ENCODE assay signal across 13 cellular contexts in genomic region chr5:151029856-151030336, GRCh38. TPM values are rescaled to one million over a fixed set of nuclear protein-coding genes. Genes with fewer than 3 reads are reported as not detected.
A peak's percentile ranks its signal among the peaks of the same experiment; 100 is the strongest.
DNase-seq lines count a peak whose midpoint lies in the region; ATAC-seq and TF ChIP-seq lines count a peak whose summit lies in the region.
"Had no signal": no experiment of that assay in that cellular context is flagged by ENCODE, and none has a peak within 500 bp of the region (broad histone marks: within the 10 kb centered on the region; RNA-seq: fewer than 3 reads in every experiment).

No MANE protein-coding gene starts in this region.

- H3K36me3 ChIP-seq in ascending aorta (peaks cover 69 to 80% of the 10 kb centered on the region in 2 donors), heart left ventricle (peaks cover 0 to 95% (median 88%) of the 10 kb centered on the region in 9 donors), psoas muscle (ENCODE audit: insufficient read depth in 1 of 2, low read depth in 1 of 2) (peaks cover 7 to 85% of the 10 kb centered on the region in 2 donors), urinary bladder (ENCODE audit: insufficient read depth) (peaks cover 15% of the 10 kb centered on the region)

- TF ChIP-seq POLR2A in heart left ventricle (IDR thresholded peaks at IDR 0.05), result no peak

- H3K27me3 ChIP-seq in ascending aorta (no peaks in the 10 kb centered on the region), heart left ventricle (no peaks in the 10 kb centered on the region), psoas muscle (ENCODE audit: insufficient read depth in 3 of 3, low read length in 2 of 3) (no peaks in the 10 kb centered on the region)
- H3K27me3 ChIP-seq: BLaER1 had no signal

- 91 to 100% (median 95%) methylated on average over 5 to 7 of the region's 7 CpGs for WGBS in heart left ventricle, 4 donors
- 57 to 68% (median 62%) methylated on average over 7 of the region's 7 CpGs for WGBS in psoas muscle, 3 donors
- 90% methylated on average over 7 of the region's 7 CpGs for WGBS in urinary bladder

- intact Hi-C loops in ascending aorta (cut with DNase I) (no loop called here), heart left ventricle (cut with DNase I) (loop anchor here in 1 of 10 donors (10.0 kb wide), 1 partner anchor 235 kb away; no protein-coding TSS in a partner anchor), psoas muscle (cut with DNase I) (loop anchor here in 1 of 2 donors (10.0 kb wide), 1 partner anchor 645 kb away; no protein-coding TSS in a partner anchor), posterior vena cava (cut with DNase I) (no loop called here)

- DNase-seq in ascending aorta (ENCODE audit: low spot score in 2 of 2) (no peak), heart left ventricle (no peak), psoas muscle (peak; percentile 57 to 87), NCI-H187 treated with DMSO at 0.1 percent for 48 hours (lab: John Stamatoyannopoulos, UW) (no peak), posterior vena cava (ENCODE audit: low spot score) (no peak), nucleus accumbens (lab: John Stamatoyannopoulos, UW) (no peak)
- DNase-seq: activated CD4-positive, alpha-beta T cell treated with anti-CD3 and anti-CD28 coated beads for 1 hour; activated naive CD8-positive, alpha-beta T cell treated with anti-CD3 and anti-CD28 coated beads for 36 hours; islet precursor cell; NCI-H2107 had no signal

- H3K4me1 ChIP-seq in ascending aorta (peaks cover 8% of the 10 kb centered on the region in 2 donors), heart left ventricle (peaks cover 0 to 62% (median 41%) of the 10 kb centered on the region in 12 donors), psoas muscle (peaks cover 57% of the 10 kb centered on the region), urinary bladder (ENCODE audit: insufficient read depth) (no peaks in the 10 kb centered on the region)
- H3K4me1 ChIP-seq: BLaER1, HAP-1 had no signal

- H3K27ac ChIP-seq in ascending aorta (peak overlapping the region; percentile 61 to 74), heart left ventricle (peak overlapping the region in 11 of 12 donors; percentile 18 to 72 (median 50)), psoas muscle (peak overlapping the region; percentile 89), urinary bladder (ENCODE audit: low read depth) (peak overlapping the region; percentile 70)
- H3K27ac ChIP-seq: BLaER1 had no signal

- H3K4me3 ChIP-seq in ascending aorta (no peak overlapping the region), heart left ventricle (no peak overlapping the region), psoas muscle (no peak overlapping the region), urinary bladder (ENCODE audit: low read depth, low read length) (no peak overlapping the region)
- H3K4me3 ChIP-seq: BLaER1, HAP-1 had no signal

- ATAC-seq in heart left ventricle (peak in 2 of 4 donors; percentile 1 to 4), psoas muscle (peak; percentile 4 to 26 (median 21))

- H3K9me3 ChIP-seq in ascending aorta (no peaks in the 10 kb centered on the region), heart left ventricle (no peaks in the 10 kb centered on the region), psoas muscle (no peaks in the 10 kb centered on the region)
- H3K9me3 ChIP-seq: BLaER1, HAP-1 had no signal

- TF ChIP-seq CTCF in ascending aorta (IDR thresholded peaks at IDR 0.05) (no peak), heart left ventricle (IDR thresholded peaks at IDR 0.05) (no peak), psoas muscle (IDR thresholded peaks at IDR 0.05) (no peak)

RNA-seq across cellular contexts. Expression of gene GPX3, which starts 9.5 kb away (rescaled TPM):
- total RNA-seq in ascending aorta, result 2,056 TPM
- total RNA-seq in heart left ventricle, result 1,000 to 10,000 TPM in 2 of 9 donors, 100 to 1,000 TPM in 7; 416 to 1,563 (median 738) TPM
- polyA plus RNA-seq in heart left ventricle, result 1,000 to 10,000 TPM in 1 of 2 donors, 100 to 1,000 TPM in 1; 819 to 1,415 TPM
- total RNA-seq in psoas muscle, result 100 to 1,000 TPM; 447 to 852 (median 690) TPM
- 100 to 1,000 TPM; 551 to 766 (median 552) TPM for polyA plus RNA-seq in psoas muscle
- 8.6 TPM for total RNA-seq in urinary bladder
- 1,418 TPM for polyA plus RNA-seq in urinary bladder
- total RNA-seq in posterior vena cava, result 1,000 to 10,000 TPM in 1 of 2 donors, 100 to 1,000 TPM in 1; 993 to 1,026 TPM
- total RNA-seq: activated naive CD8-positive, alpha-beta T cell treated with anti-CD3 and anti-CD28 coated beads for 36 hours had no signal

RNA-seq across cellular contexts. Expression of gene TNIP1, which starts 50.9 kb away (rescaled TPM):
- total RNA-seq in ascending aorta (54.6 TPM), heart left ventricle (100 to 1,000 TPM in 8 of 9 donors, 10 to 100 TPM in 1; 86.0 to 180 (median 122) TPM), psoas muscle (100 to 1,000 TPM; 114 to 218 (median 149) TPM), urinary bladder (32.4 TPM), posterior vena cava (10 to 100 TPM; 56.7 to 77.5 TPM)
- polyA plus RNA-seq in heart left ventricle (10 to 100 TPM; 97.1 to 97.6 TPM), psoas muscle (100 to 1,000 TPM in 2 of 3 donors, 10 to 100 TPM in 1; 55.5 to 167 (median 106) TPM), urinary bladder (69.3 TPM)

Comparison
In these comparisons a context has a peak if more than half of its experiments do, and no peak if none do; other contexts are left out.
1. DNase-seq: peak in psoas muscle (2 of 2); none in ascending aorta (0 of 2), heart left ventricle (0 of 5), NCI-H187 treated with DMSO at 0.1 percent for 48 hours (single experiment), posterior vena cava (single experiment) and nucleus accumbens (0 of 56).
2. RNA of gene GPX3, which starts 9.5 kb away (total RNA-seq): 2,056 TPM in ascending aorta (single experiment), 993 to 1,026 TPM in posterior vena cava, 447 to 852 TPM in psoas muscle and 416 to 1,563 TPM in heart left ventricle; 8.6 TPM in urinary bladder (single experiment); every median in the first group is over 10 times any median in the second.
3. Peak in every context shown above with its lines, with median percentiles within 50 percentile points of each other: H3K27ac ChIP-seq.